Comparison of ENCODE assay signal across 1 cellular context in the genomic region with DNA sequence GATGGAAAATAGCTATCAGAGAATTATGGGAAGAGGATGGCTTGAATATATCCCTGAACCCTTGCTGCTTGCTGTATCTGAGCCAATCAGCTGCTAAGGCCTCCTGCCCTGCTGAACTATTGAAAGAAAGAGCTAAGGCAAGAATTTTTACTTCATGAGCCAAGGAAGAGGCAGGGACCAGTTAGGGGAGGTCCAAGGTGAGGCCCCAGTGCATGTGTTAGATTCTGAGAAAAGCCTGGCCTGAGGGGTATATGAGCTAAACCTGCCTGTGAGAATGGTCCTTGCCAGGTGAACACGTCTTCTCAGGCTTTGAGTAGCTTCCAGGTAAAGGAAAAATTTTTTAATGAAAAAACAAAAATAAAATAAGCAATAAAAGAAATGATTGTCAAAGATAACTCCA.
TF ChIP-seq lines count a peak whose summit lies in the region.

No MANE protein-coding gene starts in this region.

TF ChIP-seq in WTC11, 78 proteins besides CTCF, POLR2A, EP300 and RAD21 (continued from another document):
- TF ChIP-seq, protein P1, sequence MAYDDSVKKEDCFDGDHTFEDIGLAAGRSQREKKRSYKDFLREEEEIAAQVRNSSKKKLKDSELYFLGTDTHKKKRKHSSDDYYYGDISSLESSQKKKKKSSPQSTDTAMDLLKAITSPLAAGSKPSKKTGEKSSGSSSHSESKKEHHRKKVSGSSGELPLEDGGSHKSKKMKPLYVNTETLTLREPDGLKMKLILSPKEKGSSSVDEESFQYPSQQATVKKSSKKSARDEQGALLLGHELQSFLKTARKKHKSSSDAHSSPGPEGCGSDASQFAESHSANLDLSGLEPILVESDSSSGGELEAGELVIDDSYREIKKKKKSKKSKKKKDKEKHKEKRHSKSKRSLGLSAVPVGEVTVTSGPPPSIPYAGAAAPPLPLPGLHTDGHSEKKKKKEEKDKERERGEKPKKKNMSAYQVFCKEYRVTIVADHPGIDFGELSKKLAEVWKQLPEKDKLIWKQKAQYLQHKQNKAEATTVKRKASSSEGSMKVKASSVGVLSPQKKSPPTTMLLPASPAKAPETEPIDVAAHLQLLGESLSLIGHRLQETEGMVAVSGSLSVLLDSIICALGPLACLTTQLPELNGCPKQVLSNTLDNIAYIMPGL (CRISPR knock-in tag; IDR thresholded peaks at IDR 0.05): no peak
- TF ChIP-seq ZNF121 (CRISPR knock-in tag; IDR thresholded peaks at IDR 0.05) (no peak), IRF2 (CRISPR knock-in tag; IDR thresholded peaks at IDR 0.05; ENCODE audit: borderline replicate concordance, low read depth) (no peak), OVOL2 (CRISPR knock-in tag; IDR thresholded peaks at IDR 0.05; ENCODE audit: borderline replicate concordance) (no peak), GABPB1 (CRISPR knock-in tag; IDR thresholded peaks at IDR 0.05) (no peak), ZNF263 (CRISPR knock-in tag; IDR thresholded peaks at IDR 0.05; ENCODE audit: low read depth) (no peak), FOXP1 (CRISPR knock-in tag; IDR thresholded peaks at IDR 0.05; ENCODE audit: borderline replicate concordance) (no peak), FOXJ3 (CRISPR knock-in tag; IDR thresholded peaks at IDR 0.05; ENCODE audit: borderline replicate concordance) (no peak)
- TF ChIP-seq, protein P2, sequence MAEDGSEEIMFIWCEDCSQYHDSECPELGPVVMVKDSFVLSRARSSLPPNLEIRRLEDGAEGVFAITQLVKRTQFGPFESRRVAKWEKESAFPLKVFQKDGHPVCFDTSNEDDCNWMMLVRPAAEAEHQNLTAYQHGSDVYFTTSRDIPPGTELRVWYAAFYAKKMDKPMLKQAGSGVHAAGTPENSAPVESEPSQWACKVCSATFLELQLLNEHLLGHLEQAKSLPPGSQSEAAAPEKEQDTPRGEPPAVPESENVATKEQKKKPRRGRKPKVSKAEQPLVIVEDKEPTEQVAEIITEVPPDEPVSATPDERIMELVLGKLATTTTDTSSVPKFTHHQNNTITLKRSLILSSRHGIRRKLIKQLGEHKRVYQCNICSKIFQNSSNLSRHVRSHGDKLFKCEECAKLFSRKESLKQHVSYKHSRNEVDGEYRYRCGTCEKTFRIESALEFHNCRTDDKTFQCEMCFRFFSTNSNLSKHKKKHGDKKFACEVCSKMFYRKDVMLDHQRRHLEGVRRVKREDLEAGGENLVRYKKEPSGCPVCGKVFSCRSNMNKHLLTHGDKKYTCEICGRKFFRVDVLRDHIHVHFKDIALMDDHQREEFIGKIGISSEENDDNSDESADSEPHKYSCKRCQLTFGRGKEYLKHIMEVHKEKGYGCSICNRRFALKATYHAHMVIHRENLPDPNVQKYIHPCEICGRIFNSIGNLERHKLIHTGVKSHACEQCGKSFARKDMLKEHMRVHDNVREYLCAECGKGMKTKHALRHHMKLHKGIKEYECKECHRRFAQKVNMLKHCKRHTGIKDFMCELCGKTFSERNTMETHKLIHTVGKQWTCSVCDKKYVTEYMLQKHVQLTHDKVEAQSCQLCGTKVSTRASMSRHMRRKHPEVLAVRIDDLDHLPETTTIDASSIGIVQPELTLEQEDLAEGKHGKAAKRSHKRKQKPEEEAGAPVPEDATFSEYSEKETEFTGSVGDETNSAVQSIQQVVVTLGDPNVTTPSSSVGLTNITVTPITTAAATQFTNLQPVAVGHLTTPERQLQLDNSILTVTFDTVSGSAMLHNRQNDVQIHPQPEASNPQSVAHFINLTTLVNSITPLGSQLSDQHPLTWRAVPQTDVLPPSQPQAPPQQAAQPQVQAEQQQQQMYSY (CRISPR knock-in tag; IDR thresholded peaks at IDR 0.05): no peak
- TF ChIP-seq, protein P3, sequence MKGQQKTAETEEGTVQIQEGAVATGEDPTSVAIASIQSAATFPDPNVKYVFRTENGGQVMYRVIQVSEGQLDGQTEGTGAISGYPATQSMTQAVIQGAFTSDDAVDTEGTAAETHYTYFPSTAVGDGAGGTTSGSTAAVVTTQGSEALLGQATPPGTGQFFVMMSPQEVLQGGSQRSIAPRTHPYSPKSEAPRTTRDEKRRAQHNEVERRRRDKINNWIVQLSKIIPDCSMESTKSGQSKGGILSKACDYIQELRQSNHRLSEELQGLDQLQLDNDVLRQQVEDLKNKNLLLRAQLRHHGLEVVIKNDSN (CRISPR knock-in tag; IDR thresholded peaks at IDR 0.05): no peak
